In the genomic region with DNA sequence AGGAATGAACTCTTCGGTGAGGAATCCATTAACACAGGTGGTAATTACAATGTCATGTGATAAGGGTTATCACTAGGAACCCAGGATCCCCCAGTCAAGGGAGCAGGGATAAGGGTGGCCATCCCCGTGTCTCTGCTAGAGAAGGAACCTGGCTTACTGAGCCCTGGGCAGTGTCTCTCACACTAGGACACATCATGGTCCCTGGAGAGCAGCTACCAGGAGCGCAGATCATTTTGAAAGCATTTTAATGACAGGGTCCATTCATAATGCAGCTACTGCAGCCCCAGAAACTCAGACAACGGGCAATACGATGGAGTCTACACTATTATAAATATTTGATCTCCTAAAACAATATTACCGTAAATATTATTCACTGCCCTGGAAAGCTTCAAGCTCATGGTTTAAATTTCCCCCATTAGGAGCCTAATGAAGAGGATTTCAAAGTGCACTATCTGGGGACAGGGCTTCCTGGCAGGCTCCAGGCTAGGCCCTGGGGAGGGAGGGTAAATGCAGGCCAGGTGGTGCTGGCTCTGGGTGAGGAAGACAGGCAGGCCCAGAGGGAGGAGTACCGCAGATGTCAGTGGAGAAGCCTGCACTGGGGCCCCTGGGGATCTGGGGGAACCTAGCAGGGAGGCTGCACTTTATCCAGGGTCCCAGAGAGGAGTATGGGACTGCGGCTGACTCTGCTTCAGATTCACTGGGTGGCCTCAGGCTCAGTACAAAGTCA, we compare ENCODE assay signal across 2 cellular contexts.
TF ChIP-seq lines count a peak whose summit lies in the region.

No MANE protein-coding gene starts in this region.

TF ChIP-seq in SK-N-SH, 30 proteins besides CTCF, POLR2A, EP300 and RAD21 (continued from another document):
- TF ChIP-seq, protein P1, sequence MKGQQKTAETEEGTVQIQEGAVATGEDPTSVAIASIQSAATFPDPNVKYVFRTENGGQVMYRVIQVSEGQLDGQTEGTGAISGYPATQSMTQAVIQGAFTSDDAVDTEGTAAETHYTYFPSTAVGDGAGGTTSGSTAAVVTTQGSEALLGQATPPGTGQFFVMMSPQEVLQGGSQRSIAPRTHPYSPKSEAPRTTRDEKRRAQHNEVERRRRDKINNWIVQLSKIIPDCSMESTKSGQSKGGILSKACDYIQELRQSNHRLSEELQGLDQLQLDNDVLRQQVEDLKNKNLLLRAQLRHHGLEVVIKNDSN (IDR thresholded peaks at IDR 0.05; ENCODE audit: borderline replicate concordance, low read depth): no peak
- no peak for TF ChIP-seq GATA2 (CRISPR knock-in tag; IDR thresholded peaks at IDR 0.05)
- TF ChIP-seq, protein P2, sequence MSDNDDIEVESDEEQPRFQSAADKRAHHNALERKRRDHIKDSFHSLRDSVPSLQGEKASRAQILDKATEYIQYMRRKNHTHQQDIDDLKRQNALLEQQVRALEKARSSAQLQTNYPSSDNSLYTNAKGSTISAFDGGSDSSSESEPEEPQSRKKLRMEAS (IDR thresholded peaks at IDR 0.05; ENCODE audit: low read depth): no peak
- TF ChIP-seq, protein P3, sequence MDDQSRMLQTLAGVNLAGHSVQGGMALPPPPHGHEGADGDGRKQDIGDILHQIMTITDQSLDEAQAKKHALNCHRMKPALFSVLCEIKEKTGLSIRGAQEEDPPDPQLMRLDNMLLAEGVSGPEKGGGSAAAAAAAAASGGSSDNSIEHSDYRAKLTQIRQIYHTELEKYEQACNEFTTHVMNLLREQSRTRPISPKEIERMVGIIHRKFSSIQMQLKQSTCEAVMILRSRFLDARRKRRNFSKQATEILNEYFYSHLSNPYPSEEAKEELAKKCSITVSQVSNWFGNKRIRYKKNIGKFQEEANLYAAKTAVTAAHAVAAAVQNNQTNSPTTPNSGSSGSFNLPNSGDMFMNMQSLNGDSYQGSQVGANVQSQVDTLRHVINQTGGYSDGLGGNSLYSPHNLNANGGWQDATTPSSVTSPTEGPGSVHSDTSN (IDR thresholded peaks at IDR 0.05): no peak
- TF ChIP-seq, protein P4, sequence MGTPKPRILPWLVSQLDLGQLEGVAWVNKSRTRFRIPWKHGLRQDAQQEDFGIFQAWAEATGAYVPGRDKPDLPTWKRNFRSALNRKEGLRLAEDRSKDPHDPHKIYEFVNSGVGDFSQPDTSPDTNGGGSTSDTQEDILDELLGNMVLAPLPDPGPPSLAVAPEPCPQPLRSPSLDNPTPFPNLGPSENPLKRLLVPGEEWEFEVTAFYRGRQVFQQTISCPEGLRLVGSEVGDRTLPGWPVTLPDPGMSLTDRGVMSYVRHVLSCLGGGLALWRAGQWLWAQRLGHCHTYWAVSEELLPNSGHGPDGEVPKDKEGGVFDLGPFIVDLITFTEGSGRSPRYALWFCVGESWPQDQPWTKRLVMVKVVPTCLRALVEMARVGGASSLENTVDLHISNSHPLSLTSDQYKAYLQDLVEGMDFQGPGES (IDR thresholded peaks at IDR 0.05; ENCODE audit: low read depth, low read length): no peak
- TF ChIP-seq FOSL2 (IDR thresholded peaks at IDR 0.05; ENCODE audit: borderline replicate concordance, low read depth): no peak
- TF ChIP-seq RCOR1 (IDR thresholded peaks at IDR 0.05; ENCODE audit: low read length): no peak
- TF ChIP-seq, protein P5, sequence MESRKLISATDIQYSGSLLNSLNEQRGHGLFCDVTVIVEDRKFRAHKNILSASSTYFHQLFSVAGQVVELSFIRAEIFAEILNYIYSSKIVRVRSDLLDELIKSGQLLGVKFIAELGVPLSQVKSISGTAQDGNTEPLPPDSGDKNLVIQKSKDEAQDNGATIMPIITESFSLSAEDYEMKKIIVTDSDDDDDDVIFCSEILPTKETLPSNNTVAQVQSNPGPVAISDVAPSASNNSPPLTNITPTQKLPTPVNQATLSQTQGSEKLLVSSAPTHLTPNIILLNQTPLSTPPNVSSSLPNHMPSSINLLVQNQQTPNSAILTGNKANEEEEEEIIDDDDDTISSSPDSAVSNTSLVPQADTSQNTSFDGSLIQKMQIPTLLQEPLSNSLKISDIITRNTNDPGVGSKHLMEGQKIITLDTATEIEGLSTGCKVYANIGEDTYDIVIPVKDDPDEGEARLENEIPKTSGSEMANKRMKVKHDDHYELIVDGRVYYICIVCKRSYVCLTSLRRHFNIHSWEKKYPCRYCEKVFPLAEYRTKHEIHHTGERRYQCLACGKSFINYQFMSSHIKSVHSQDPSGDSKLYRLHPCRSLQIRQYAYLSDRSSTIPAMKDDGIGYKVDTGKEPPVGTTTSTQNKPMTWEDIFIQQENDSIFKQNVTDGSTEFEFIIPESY (IDR thresholded peaks at IDR 0.05; ENCODE audit: borderline replicate concordance, low read depth): no peak
- TF ChIP-seq, protein P6, sequence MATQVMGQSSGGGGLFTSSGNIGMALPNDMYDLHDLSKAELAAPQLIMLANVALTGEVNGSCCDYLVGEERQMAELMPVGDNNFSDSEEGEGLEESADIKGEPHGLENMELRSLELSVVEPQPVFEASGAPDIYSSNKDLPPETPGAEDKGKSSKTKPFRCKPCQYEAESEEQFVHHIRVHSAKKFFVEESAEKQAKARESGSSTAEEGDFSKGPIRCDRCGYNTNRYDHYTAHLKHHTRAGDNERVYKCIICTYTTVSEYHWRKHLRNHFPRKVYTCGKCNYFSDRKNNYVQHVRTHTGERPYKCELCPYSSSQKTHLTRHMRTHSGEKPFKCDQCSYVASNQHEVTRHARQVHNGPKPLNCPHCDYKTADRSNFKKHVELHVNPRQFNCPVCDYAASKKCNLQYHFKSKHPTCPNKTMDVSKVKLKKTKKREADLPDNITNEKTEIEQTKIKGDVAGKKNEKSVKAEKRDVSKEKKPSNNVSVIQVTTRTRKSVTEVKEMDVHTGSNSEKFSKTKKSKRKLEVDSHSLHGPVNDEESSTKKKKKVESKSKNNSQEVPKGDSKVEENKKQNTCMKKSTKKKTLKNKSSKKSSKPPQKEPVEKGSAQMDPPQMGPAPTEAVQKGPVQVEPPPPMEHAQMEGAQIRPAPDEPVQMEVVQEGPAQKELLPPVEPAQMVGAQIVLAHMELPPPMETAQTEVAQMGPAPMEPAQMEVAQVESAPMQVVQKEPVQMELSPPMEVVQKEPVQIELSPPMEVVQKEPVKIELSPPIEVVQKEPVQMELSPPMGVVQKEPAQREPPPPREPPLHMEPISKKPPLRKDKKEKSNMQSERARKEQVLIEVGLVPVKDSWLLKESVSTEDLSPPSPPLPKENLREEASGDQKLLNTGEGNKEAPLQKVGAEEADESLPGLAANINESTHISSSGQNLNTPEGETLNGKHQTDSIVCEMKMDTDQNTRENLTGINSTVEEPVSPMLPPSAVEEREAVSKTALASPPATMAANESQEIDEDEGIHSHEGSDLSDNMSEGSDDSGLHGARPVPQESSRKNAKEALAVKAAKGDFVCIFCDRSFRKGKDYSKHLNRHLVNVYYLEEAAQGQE (IDR thresholded peaks at IDR 0.05; ENCODE audit: low read depth, low read length): no peak
- no peak for TF ChIP-seq MXI1 (IDR thresholded peaks at IDR 0.05; ENCODE audit: low read depth, low read length)
- no peak for TF ChIP-seq POLR2AphosphoS5 (IDR thresholded peaks at IDR 0.05; ENCODE audit: low read depth, low read length)
- TF ChIP-seq, protein P7, sequence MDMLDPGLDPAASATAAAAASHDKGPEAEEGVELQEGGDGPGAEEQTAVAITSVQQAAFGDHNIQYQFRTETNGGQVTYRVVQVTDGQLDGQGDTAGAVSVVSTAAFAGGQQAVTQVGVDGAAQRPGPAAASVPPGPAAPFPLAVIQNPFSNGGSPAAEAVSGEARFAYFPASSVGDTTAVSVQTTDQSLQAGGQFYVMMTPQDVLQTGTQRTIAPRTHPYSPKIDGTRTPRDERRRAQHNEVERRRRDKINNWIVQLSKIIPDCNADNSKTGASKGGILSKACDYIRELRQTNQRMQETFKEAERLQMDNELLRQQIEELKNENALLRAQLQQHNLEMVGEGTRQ (IDR thresholded peaks at IDR 0.05; ENCODE audit: borderline replicate concordance, low read depth, low read length): no peak

TF ChIP-seq in SK-N-SH treated with all-trans-retinoic acid at 6 μM for 48 hours, 23 proteins besides CTCF, POLR2A, EP300 and RAD21 (continued from another document):
- TF ChIP-seq, protein P8, sequence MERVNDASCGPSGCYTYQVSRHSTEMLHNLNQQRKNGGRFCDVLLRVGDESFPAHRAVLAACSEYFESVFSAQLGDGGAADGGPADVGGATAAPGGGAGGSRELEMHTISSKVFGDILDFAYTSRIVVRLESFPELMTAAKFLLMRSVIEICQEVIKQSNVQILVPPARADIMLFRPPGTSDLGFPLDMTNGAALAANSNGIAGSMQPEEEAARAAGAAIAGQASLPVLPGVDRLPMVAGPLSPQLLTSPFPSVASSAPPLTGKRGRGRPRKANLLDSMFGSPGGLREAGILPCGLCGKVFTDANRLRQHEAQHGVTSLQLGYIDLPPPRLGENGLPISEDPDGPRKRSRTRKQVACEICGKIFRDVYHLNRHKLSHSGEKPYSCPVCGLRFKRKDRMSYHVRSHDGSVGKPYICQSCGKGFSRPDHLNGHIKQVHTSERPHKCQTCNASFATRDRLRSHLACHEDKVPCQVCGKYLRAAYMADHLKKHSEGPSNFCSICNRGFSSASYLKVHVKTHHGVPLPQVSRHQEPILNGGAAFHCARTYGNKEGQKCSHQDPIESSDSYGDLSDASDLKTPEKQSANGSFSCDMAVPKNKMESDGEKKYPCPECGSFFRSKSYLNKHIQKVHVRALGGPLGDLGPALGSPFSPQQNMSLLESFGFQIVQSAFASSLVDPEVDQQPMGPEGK (CRISPR knock-in tag; IDR thresholded peaks at IDR 0.05; ENCODE audit: borderline replicate concordance): no peak
